Comparison of ENCODE assay signal across 1 cellular context in genomic region chr2:171416009-171416926, GRCh38.
TF ChIP-seq lines count a peak whose summit lies in the region.

No MANE protein-coding gene starts in this region.

TF ChIP-seq in GM23338, 12 proteins besides CTCF, POLR2A, EP300 and RAD21 (continued from another document):
- TF ChIP-seq REST (IDR thresholded peaks at IDR 0.05; ENCODE audit: unreplicated experiment), result no peak
